In genomic region chr6:118042855-118043254, GRCh38 we compare ENCODE assay signal across 13 cellular contexts.
"Had no signal": no experiment of that assay in that cellular context is flagged by ENCODE, and none has a peak within 500 bp of the region (broad histone marks: within the 10 kb centered on the region; RNA-seq: fewer than 3 reads in every experiment).

No MANE protein-coding gene starts in this region.

- H3K4me3 ChIP-seq: mucosa of descending colon, ovary, sigmoid colon, spleen, testis had no signal

- DNase-seq: activated B cell treated with CpG ODN at 0.5 μM for 24 hours; activated CD4-positive, alpha-beta memory T cell treated with anti-CD3 and anti-CD28 coated beads for 36 hours; activated CD4-positive, alpha-beta T cell treated with anti-CD3 and anti-CD28 coated beads for 4 hours; activated T-cell treated with anti-CD3 and anti-CD28 coated beads for 4 hours; caudate nucleus; mucosa of descending colon; naive thymus-derived CD8-positive, alpha-beta T cell; ovary; sigmoid colon; spleen; stimulated activated CD4-positive, alpha-beta T cell treated with anti-CD3 and anti-CD28 coated beads, Interleukin-4, amount 100 ng/mL, for 4 hours; testis had no signal

- H3K36me3 ChIP-seq: ovary, sigmoid colon, spleen had no signal

- H3K9me3 ChIP-seq: mucosa of descending colon, ovary, sigmoid colon, testis had no signal

- H3K4me1 ChIP-seq: sigmoid colon, testis had no signal

- ATAC-seq: mucosa of descending colon; naive thymus-derived CD8-positive, alpha-beta T cell; stimulated activated memory B cell treated with anti-CD40 and anti-IgM and Interleukin-4, amounts not matched to agents 10 μg/mL and 1 μg/mL and 100 μg/mL, for 72 hours had no signal

- H3K27ac ChIP-seq: ovary, sigmoid colon, spleen, testis had no signal

- H3K27me3 ChIP-seq: ovary, sigmoid colon, spleen, testis had no signal
